In genomic region chr14:105229099-105229655, GRCh38 we compare ENCODE assay signal across 1 cellular context.
TF ChIP-seq lines count a peak whose summit lies in the region.

No MANE protein-coding gene starts in this region.

TF ChIP-seq in H1, 55 proteins besides CTCF, POLR2A, EP300 and RAD21:
- TF ChIP-seq SIN3A (conservative IDR thresholded peaks at IDR 0.05 in 1 of 2, IDR thresholded peaks at IDR 0.05 in 1 of 2; ENCODE audit: low read depth in 1 of 2, low read length in 2 of 2) (no peak), E2F6 (IDR thresholded peaks at IDR 0.05) (no peak), RNF2 (IDR thresholded peaks at IDR 0.05; ENCODE audit: borderline replicate concordance, low read depth, low read length, missing control alignments, poor library complexity, severe bottlenecking) (no peak), RXRA (IDR thresholded peaks at IDR 0.05; ENCODE audit: insufficient read depth, low read depth, low read length) (no peak), SAP30 (IDR thresholded peaks at IDR 0.05; ENCODE audit: insufficient read depth, insufficient replicate concordance, low read length) (no peak), CREB1 (IDR thresholded peaks at IDR 0.05) (no peak), TEAD4 (IDR thresholded peaks at IDR 0.05; ENCODE audit: low read depth, low read length) (no peak), POLR2AphosphoS5 (IDR thresholded peaks at IDR 0.05; ENCODE audit: low read depth, low read length) (no peak), TCF12 (IDR thresholded peaks at IDR 0.05; ENCODE audit: low read depth, low read length) (no peak), HDAC6 (IDR thresholded peaks at IDR 0.05; ENCODE audit: low read depth, low read length) (no peak)
